In the genomic region with DNA sequence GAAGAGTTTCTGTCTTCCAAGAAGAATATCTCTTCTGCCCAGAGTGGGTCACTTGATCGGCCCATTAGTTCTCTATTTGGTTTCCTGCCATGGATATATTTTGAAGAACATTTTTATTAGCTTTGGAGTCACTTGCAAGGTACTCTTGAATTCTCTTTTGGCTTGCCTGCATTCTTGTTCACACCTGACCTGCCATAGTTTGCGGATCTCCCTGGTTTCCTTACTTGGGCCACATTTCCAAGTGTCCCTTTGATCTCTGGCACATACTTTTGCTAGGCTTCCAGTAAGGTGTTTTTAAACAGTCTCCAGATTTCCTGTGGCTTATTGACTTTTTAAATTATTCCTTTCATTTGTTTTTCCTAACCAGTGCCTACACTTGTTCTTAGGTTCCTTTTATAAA, we compare ENCODE assay signal across 8 cellular contexts.
"Had no signal": no experiment of that assay in that cellular context is flagged by ENCODE, and none has a peak within 500 bp of the region (broad histone marks: within the 10 kb centered on the region; RNA-seq: fewer than 3 reads in every experiment).

No MANE protein-coding gene starts in this region.

- DNase-seq: H9, HCEC 1CT, IMR-90 had no signal

- H3K4me2 ChIP-seq: GM23338 had no signal

- ATAC-seq: GM23338, K562 had no signal

- H3K4me3 ChIP-seq: GM23338, K562 had no signal

- FAIRE-seq: H1, H54, HTR-8/SVneo, K562 had no signal
